Comparison of ENCODE assay signal across 9 cellular contexts in genomic region chr1:94928293-94928939, GRCh38. TPM values are rescaled to one million over a fixed set of nuclear protein-coding genes. Genes with fewer than 3 reads are reported as not detected.
A peak's percentile ranks its signal among the peaks of the same experiment; 100 is the strongest.
DNase-seq lines count a peak whose midpoint lies in the region; ATAC-seq, FAIRE-seq and TF ChIP-seq lines count a peak whose summit lies in the region.
"Had no signal": no experiment of that assay in that cellular context is flagged by ENCODE, and none has a peak within 500 bp of the region (broad histone marks: within the 10 kb centered on the region; RNA-seq: fewer than 3 reads in every experiment).

No MANE protein-coding gene starts in this region.

- H3K79me2 ChIP-seq in HepG2 (ENCODE audit: insufficient read depth, low read length), result peaks cover 73% of the 10 kb centered on the region
- peaks cover 64% of the 10 kb centered on the region for H3K79me2 ChIP-seq in smooth muscle cell (ENCODE audit: low read depth)

- H3K9me3 ChIP-seq in HepG2 (ENCODE audit: low read length) (no peaks in the 10 kb centered on the region), smooth muscle cell (replicated peaks; ENCODE audit: low read depth) (no peaks in the 10 kb centered on the region)

- H3K9ac ChIP-seq in HepG2 (ENCODE audit: insufficient read depth, low read depth, low read length), result peak overlapping the region; percentile 78
- peak overlapping the region; percentile 91 for H3K9ac ChIP-seq in smooth muscle cell (ENCODE audit: low read depth)

- intact Hi-C loops in HepG2 (cut with micrococcal nuclease; ENCODE audit: unreplicated experiment), result loop anchor here (5.0 kb wide), 1 partner anchor 304 kb away; the partner anchor contains the start of gene RWDD3

- ATAC-seq in HepG2 (no peak), GM18907 (IDR thresholded peaks at IDR 0.05; ENCODE audit: unreplicated experiment) (no peak), GM21390 (IDR thresholded peaks at IDR 0.05; ENCODE audit: unreplicated experiment) (no peak), GM21723 (IDR thresholded peaks at IDR 0.05; ENCODE audit: unreplicated experiment) (no peak)

- TF ChIP-seq EP300 in HepG2 (IDR thresholded peaks at IDR 0.05; ENCODE audit: low read depth in 2 of 2, low read length in 2 of 2) (no peak), HepG2 (CRISPR knock-in tag; IDR thresholded peaks at IDR 0.05; ENCODE audit: borderline replicate concordance) (no peak)

- TF ChIP-seq RAD21 in HepG2 (CRISPR knock-in tag; IDR thresholded peaks at IDR 0.05), result no peak

- no peak for TF ChIP-seq CTCF in astrocyte of the cerebellum (IDR thresholded peaks at IDR 0.05; ENCODE audit: low read depth, low read length, missing control alignments)
- TF ChIP-seq CTCF in HepG2 (CRISPR knock-in tag; IDR thresholded peaks at IDR 0.05), result no peak
- no peak for TF ChIP-seq CTCF in smooth muscle cell (IDR thresholded peaks at IDR 0.05; ENCODE audit: borderline replicate concordance, insufficient read depth, poor library complexity, severe bottlenecking)

- H3K4me2 ChIP-seq in HepG2 (ENCODE audit: low read depth, low read length), result peak overlapping the region; percentile 94
- H3K4me2 ChIP-seq in smooth muscle cell, result peak overlapping the region; percentile 88

- in situ Hi-C loops in astrocyte of the cerebellum (cut with HindIII; ENCODE audit: low sequenced_read_pairs) (no loop called here), HepG2 (cut with HindIII; ENCODE audit: extremely low pct_ligation_motif_present, low pct_unique_long_range_greater_than_20kb) (no loop called here)

- CTCF ChIA-PET in HepG2 (lab: Yijun Ruan, JAX; ENCODE audit: low intra/inter-chr PET ratio, low total read pairs), result no interaction called here

- H3K27me3 ChIP-seq in HepG2 (ENCODE audit: control insufficient read depth in 1 of 2, insufficient read depth in 2 of 2, low read length in 2 of 2) (no peaks in the 10 kb centered on the region; a peak in 1 of 5 replicates), smooth muscle cell (ENCODE audit: low read depth) (no peaks in the 10 kb centered on the region)

- FAIRE-seq in HepG2 (lab: Jason Lieb, UNC), result no peak

- no TSS peak for BruUV-seq in HepG2 (replicated peaks; lab: Mats Ljungman, UMichigan)

- WGBS in HepG2 (ENCODE audit: low lambda C conversion rate), result 12% methylated on average over 7 of the region's 7 CpGs
- 68% methylated on average over 7 of the region's 7 CpGs for WGBS in smooth muscle cell (ENCODE audit: low lambda C conversion rate)

- peak overlapping the region; percentile 96 for H3K4me3 ChIP-seq in astrocyte of the cerebellum (ENCODE audit: low read depth, low read length)
- H3K4me3 ChIP-seq in HepG2 (replicated peaks in 1 of 3; ENCODE audit: insufficient read depth in 1 of 3, low read depth in 2 of 3, low read length in 3 of 3), result peak overlapping the region; percentile 71 to 81 (median 81)
- peak overlapping the region; percentile 93 for H3K4me3 ChIP-seq in smooth muscle cell

- H3K4me1 ChIP-seq in HepG2 (ENCODE audit: insufficient read depth, low read length) (peaks cover 50% of the 10 kb centered on the region), smooth muscle cell (ENCODE audit: low read depth) (peaks cover 44% of the 10 kb centered on the region)

- H4K20me1 ChIP-seq in HepG2 (ENCODE audit: insufficient read depth, low read length), result peaks cover 14% of the 10 kb centered on the region
- peaks cover 28% of the 10 kb centered on the region for H4K20me1 ChIP-seq in smooth muscle cell (ENCODE audit: low read depth)

- TF ChIP-seq POLR2A in HepG2 (IDR thresholded peaks at IDR 0.05; ENCODE audit: insufficient read depth in 1 of 2, low read depth in 2 of 2, low read length in 2 of 2), result no peak

- H2AFZ ChIP-seq in HepG2 (ENCODE audit: low read length), result no peak overlapping the region
- no peak overlapping the region for H2AFZ ChIP-seq in smooth muscle cell (ENCODE audit: low read depth)

- H3K27ac ChIP-seq in HepG2 (ENCODE audit: extremely low read length, insufficient read depth, low read length) (peak overlapping the region; percentile 95), smooth muscle cell (ENCODE audit: low read depth) (peak overlapping the region; percentile 96)

- peaks cover 0 to 6% of the 10 kb centered on the region in 2 experiments; a peak in 1 of 5 replicates for H3K36me3 ChIP-seq in HepG2 (replicated peaks in 1 of 2; ENCODE audit: control insufficient read depth in 1 of 2, insufficient read depth in 2 of 2, low read length in 2 of 2)
- H3K36me3 ChIP-seq in smooth muscle cell (ENCODE audit: low read depth), result no peaks in the 10 kb centered on the region

- POLR2A ChIA-PET in HepG2 (lab: Yijun Ruan, JAX), result interaction anchor here (0.8 to 2.9 kb wide), 5 partner anchors 13 to 84 kb away, joined by 3 to 15 read pairs (median 3); no protein-coding TSS in a partner anchor

- H3F3A ChIP-seq in smooth muscle cell (ENCODE audit: low read depth), result peaks cover 8% of the 10 kb centered on the region

- DNase-seq in HCEC 1CT, result peak; percentile 35
- no peak for DNase-seq in astrocyte of the cerebellum (ENCODE audit: low read depth)
- no peak for DNase-seq in HepG2 (ENCODE audit: low spot score)
- DNase-seq in smooth muscle cell (lab: John Stamatoyannopoulos, UW; ENCODE audit: unreplicated experiment), result no peak
- DNase-seq in GM19240 (ENCODE audit: insufficient read length, low spot score), result no peak
- DNase-seq: SW 1271 had no signal

TF ChIP-seq in HepG2, 621 proteins besides CTCF, POLR2A, EP300 and RAD21 (continues in another document):
- TF ChIP-seq ZNF549 (CRISPR knock-in tag; IDR thresholded peaks at IDR 0.05) (no peak), ZNF121 (CRISPR knock-in tag; IDR thresholded peaks at IDR 0.05) (peak; percentile 95), KAT7 (CRISPR knock-in tag; IDR thresholded peaks at IDR 0.05; ENCODE audit: borderline replicate concordance) (0 out of 2 replicates have a peak, but pooled peaks have one; percentile 5), GLI4 (CRISPR knock-in tag; IDR thresholded peaks at IDR 0.05; ENCODE audit: borderline replicate concordance) (0 out of 2 replicates have a peak, but pooled peaks have one; percentile 34), ARID4A (CRISPR knock-in tag; IDR thresholded peaks at IDR 0.05; ENCODE audit: borderline replicate concordance) (0 out of 2 replicates have a peak, but pooled peaks have one; percentile 26)

RNA-seq across cellular contexts. Expression of gene CNN3, which starts 1.5 kb away (rescaled TPM):
- total RNA-seq in HepG2 (2016; rRNA removed; fragmentation: Illumina TruSeq; extraction: Trizol) (223 and 290 TPM in 2 replicates), smooth muscle cell (467 and 525 TPM in 2 replicates)
- total RNA-seq in HepG2 (2016; cell fraction: cytosol; rRNA removed; fragmentation: Illumina TruSeq; extraction: Trizol; ENCODE audit: low read depth), result 57.3 and 60.4 TPM in 2 replicates
- total RNA-seq in HepG2 (2016; cell fraction: insoluble cytoplasmic fraction; rRNA removed; fragmentation: Illumina TruSeq; extraction: Trizol), result 203 and 275 TPM in 2 replicates
- total RNA-seq in HepG2 (2016; cell fraction: membrane; rRNA removed; fragmentation: Illumina TruSeq; extraction: Trizol), result 122 and 123 TPM in 2 replicates
- total RNA-seq in HepG2 (2016; cell fraction: nucleus; rRNA removed; fragmentation: Illumina TruSeq; extraction: Trizol), result 101 and 120 TPM in 2 replicates
- polyA plus RNA-seq in HepG2 (2011; rRNA removed) (97.4 and 113 TPM in 2 replicates), smooth muscle cell (545 and 633 TPM in 2 replicates)
- polyA plus RNA-seq in HepG2 (2011; cell fraction: cytosol; rRNA removed), result 59.4 and 80.2 TPM in 2 replicates
- polyA plus RNA-seq in HepG2 (2011; cell fraction: nucleus; rRNA removed), result 44.3 and 48.4 TPM in 2 replicates
- polyA plus RNA-seq in HepG2 (2012), result 105 and 127 TPM in 2 replicates
- 34.4 and 42.1 TPM in 2 replicates for polyA plus RNA-seq in HepG2 (2016; cell fraction: cytosol; fragmentation: Illumina TruSeq; extraction: Trizol; ENCODE audit: low read depth)
- polyA plus RNA-seq in HepG2 (2016; cell fraction: insoluble cytoplasmic fraction; fragmentation: Illumina TruSeq; extraction: Trizol; ENCODE audit: low read depth), result 302 and 322 TPM in 2 replicates
- polyA plus RNA-seq in HepG2 (2016; cell fraction: membrane; fragmentation: Illumina TruSeq; extraction: Trizol; ENCODE audit: low read depth), result 71.0 and 76.9 TPM in 2 replicates
- polyA plus RNA-seq in HepG2 (2016; cell fraction: nucleus; fragmentation: Illumina TruSeq; extraction: Trizol; ENCODE audit: insufficient read depth, low read depth), result 152 and 159 TPM in 2 replicates
- 63.8 TPM in 1 of 2 replicates, not detected in the other for polyA minus RNA-seq in HepG2 (2011; rRNA and poly(A)+ RNA removed; ENCODE audit: low replicate concordance)
- polyA minus RNA-seq in HepG2 (2011; cell fraction: cytosol; rRNA and poly(A)+ RNA removed), result 86.9 and 93.5 TPM in 2 replicates
- 71.3 and 77.3 TPM in 2 replicates for polyA minus RNA-seq in HepG2 (2011; cell fraction: nucleus; rRNA and poly(A)+ RNA removed)
